ENCODE assay signal across 8 cellular contexts in genomic region chrX:136710324-136710951, GRCh38.
A peak's percentile ranks its signal among the peaks of the same experiment; 100 is the strongest.
DNase-seq lines count a peak whose midpoint lies in the region; ATAC-seq, FAIRE-seq and TF ChIP-seq lines count a peak whose summit lies in the region.

No MANE protein-coding gene starts in this region.

- peaks cover 6 to 7% of the 10 kb centered on the region in 2 donors for H3K36me3 Mint-ChIP-seq in activated T-cell treated with anti-CD3 and anti-CD28 coated beads, Interleukin-2, amount 50 U/mL, for 72 hours (ENCODE audit: insufficient read depth in 2 of 2)
- peaks cover 6% of the 10 kb centered on the region for H3K36me3 Mint-ChIP-seq in memory B cell

- FAIRE-seq in GM12891 (lab: Jason Lieb, UNC): peak; percentile 33
- FAIRE-seq in HTR-8/SVneo (lab: Jason Lieb, UNC): no peak

- peak overlapping the region in 1 of 2 donors; percentile 80 for H3K4me3 Mint-ChIP-seq in activated T-cell treated with anti-CD3 and anti-CD28 coated beads, Interleukin-2, amount 50 U/mL, for 72 hours
- peak overlapping the region; percentile 59 for H3K4me3 Mint-ChIP-seq in memory B cell

- no peak for DNase-seq in GM12891 (ENCODE audit: insufficient read length, low spot score)
- DNase-seq in activated T-cell treated with anti-CD3 and anti-CD28 coated beads, Interleukin-2, amount 50 U/mL, for 72 hours: peak in 1 of 2 donors; percentile 35
- DNase-seq in memory B cell (ENCODE audit: low spot score in 2 of 2): no peak
- DNase-seq in HTR-8/SVneo (ENCODE audit: insufficient read length, low spot score): no peak
- DNase-seq in hippocampal formation (lab: John Stamatoyannopoulos, UW): no peak

- ATAC-seq in HG02642 (IDR thresholded peaks at IDR 0.05; ENCODE audit: poor library complexity, unreplicated experiment): peak; percentile 47
- ATAC-seq in activated T-cell treated with anti-CD3 and anti-CD28 coated beads, Interleukin-2, amount 50 U/mL, for 72 hours (replicated peaks in 1 of 2): peak; percentile 74 to 82
- ATAC-seq in memory B cell (ENCODE audit: low read depth): peak; percentile 76
- no peak for ATAC-seq in HG02571 (IDR thresholded peaks at IDR 0.05; ENCODE audit: unreplicated experiment)
- no peak for ATAC-seq in GM21423 (IDR thresholded peaks at IDR 0.05; ENCODE audit: unreplicated experiment)

- peaks cover 56% of the 10 kb centered on the region for H3K4me1 Mint-ChIP-seq in activated T-cell treated with anti-CD3 and anti-CD28 coated beads, Interleukin-2, amount 50 U/mL, for 72 hours (ENCODE audit: low read depth)
- peaks cover 11% of the 10 kb centered on the region for H3K4me1 Mint-ChIP-seq in memory B cell

- peak overlapping the region; percentile 98 for H3K27ac Mint-ChIP-seq in activated T-cell treated with anti-CD3 and anti-CD28 coated beads, Interleukin-2, amount 50 U/mL, for 72 hours
- H3K27ac Mint-ChIP-seq in memory B cell: peak overlapping the region; percentile 98

- peaks cover 7% of the 10 kb centered on the region for H3K27me3 Mint-ChIP-seq in activated T-cell treated with anti-CD3 and anti-CD28 coated beads, Interleukin-2, amount 50 U/mL, for 72 hours (ENCODE audit: low read depth)
- H3K27me3 Mint-ChIP-seq in memory B cell: no peaks in the 10 kb centered on the region

- no peak for TF ChIP-seq POLR2A in GM12891 (IDR thresholded peaks at IDR 0.05; ENCODE audit: low read depth, low read length)

- H3K9me3 Mint-ChIP-seq in activated T-cell treated with anti-CD3 and anti-CD28 coated beads, Interleukin-2, amount 50 U/mL, for 72 hours: no peaks in the 10 kb centered on the region
- H3K9me3 Mint-ChIP-seq in memory B cell: no peaks in the 10 kb centered on the region

TF ChIP-seq in GM12891, 5 proteins besides CTCF, POLR2A, EP300 and RAD21:
- TF ChIP-seq PAX5 (IDR thresholded peaks at IDR 0.05; ENCODE audit: insufficient read depth, low read length, severe bottlenecking) (no peak), TAF1 (IDR thresholded peaks at IDR 0.05; ENCODE audit: low read depth, low read length) (no peak), SPI1 (IDR thresholded peaks at IDR 0.05; ENCODE audit: low read depth, low read length) (peak; percentile 29; the same call in 1 of the 2 replicates), POU2F2 (IDR thresholded peaks at IDR 0.05; ENCODE audit: low read depth, low read length) (no peak)

Comparison
In these comparisons a context has a peak if more than half of its experiments do, and no peak if none do; other contexts are left out.
1. ATAC-seq: peak in HG02642 (single experiment), activated T-cell treated with anti-CD3 and anti-CD28 coated beads, Interleukin-2, amount 50 U/mL, for 72 hours (2 of 2) and memory B cell (single experiment); none in HG02571 (single experiment) and GM21423 (single experiment).